11 cellular contexts compared by ENCODE assay signal in the genomic region with DNA sequence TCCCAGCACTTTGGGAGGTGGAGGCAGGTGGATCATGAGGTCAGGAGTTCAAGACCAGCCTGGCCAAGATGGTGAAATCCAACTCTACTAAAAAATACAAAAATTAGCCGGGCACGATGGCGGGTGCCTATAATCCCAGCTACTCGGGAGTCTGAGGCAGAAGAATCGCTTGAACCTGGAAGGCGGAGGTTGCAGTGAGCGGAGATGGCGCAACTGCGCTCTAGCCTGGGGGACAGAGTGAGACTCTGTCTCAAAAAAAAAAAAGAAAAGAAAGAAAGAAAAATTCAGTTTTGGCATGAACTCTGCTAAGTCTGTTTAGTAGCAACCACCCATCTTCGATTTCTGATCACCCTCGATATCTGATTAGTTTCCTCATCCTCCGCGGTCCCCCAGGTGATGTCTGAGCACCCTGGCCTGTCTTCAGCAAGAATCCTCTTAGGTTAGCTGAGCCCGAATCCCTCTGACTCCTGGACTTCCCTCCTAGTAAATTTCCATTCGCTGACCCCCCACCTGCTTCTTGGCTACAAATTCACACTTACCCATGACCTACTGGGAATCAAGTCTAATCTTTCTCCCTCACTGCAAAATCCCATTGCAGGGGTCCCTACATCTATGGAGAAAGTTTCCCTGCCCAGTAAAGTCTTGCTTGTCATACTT. TPM values are rescaled to one million over a fixed set of nuclear protein-coding genes. Genes with fewer than 3 reads are reported as not detected.
DNase-seq lines count a peak whose midpoint lies in the region; ATAC-seq, FAIRE-seq and TF ChIP-seq lines count a peak whose summit lies in the region.
"Had no signal": no experiment of that assay in that cellular context is flagged by ENCODE, and none has a peak within 500 bp of the region (broad histone marks: within the 10 kb centered on the region; RNA-seq: fewer than 3 reads in every experiment).

No MANE protein-coding gene starts in this region.

- TF ChIP-seq RAD21 in A549 (conservative IDR thresholded peaks at IDR 0.05 in 1 of 2, IDR thresholded peaks at IDR 0.05 in 1 of 2): no peak

- H3K36me3 ChIP-seq in hepatocyte (replicated peaks; ENCODE audit: insufficient read depth, low read depth) (no peaks in the 10 kb centered on the region), psoas muscle (ENCODE audit: insufficient read depth in 1 of 2, low read depth in 1 of 2) (peaks cover 0 to 30% of the 10 kb centered on the region in 2 donors), neuronal stem cell (replicated peaks in 1 of 2; ENCODE audit: control insufficient read depth in 2 of 2, insufficient read depth in 2 of 2, low read length in 2 of 2) (no peaks in the 10 kb centered on the region)

- no peaks in the 10 kb centered on the region for H3K9me3 Mint-ChIP-seq in activated naive CD4-positive, alpha-beta T cell treated with anti-CD3 and anti-CD28 coated beads, Interleukin-2, amount 10 ng/mL, durations not matched to agents 7 days and 5 days
- H3K9me3 Mint-ChIP-seq: activated naive CD8-positive, alpha-beta T cell treated with anti-CD3 and anti-CD28 coated beads, Interleukin-2, amount 10 ng/mL, durations not matched to agents 7 days and 5 days; naive thymus-derived CD4-positive, alpha-beta T cell had no signal

- H2AK5ac ChIP-seq in neuronal stem cell (ENCODE audit: low read depth, low read length): no peak overlapping the region

- no peak overlapping the region for H3K4me3 Mint-ChIP-seq in activated naive CD4-positive, alpha-beta T cell treated with anti-CD3 and anti-CD28 coated beads, Interleukin-2, amount 10 ng/mL, durations not matched to agents 7 days and 5 days
- H3K4me3 Mint-ChIP-seq: activated naive CD8-positive, alpha-beta T cell treated with anti-CD3 and anti-CD28 coated beads, Interleukin-2, amount 10 ng/mL, durations not matched to agents 7 days and 5 days; naive thymus-derived CD4-positive, alpha-beta T cell had no signal

- H4K91ac ChIP-seq in neuronal stem cell (ENCODE audit: low read depth, low read length, poor library complexity): no peak overlapping the region

- no peak overlapping the region for H3K23ac ChIP-seq in neuronal stem cell (ENCODE audit: low read depth, low read length, poor library complexity)

- no peaks in the 10 kb centered on the region for H3K9me3 ChIP-seq in A549
- no peaks in the 10 kb centered on the region for H3K9me3 ChIP-seq in hepatocyte (ENCODE audit: low read depth)
- no peaks in the 10 kb centered on the region for H3K9me3 ChIP-seq in psoas muscle
- no peaks in the 10 kb centered on the region for H3K9me3 ChIP-seq in neuronal stem cell (replicated peaks in 1 of 2; ENCODE audit: control insufficient read depth in 2 of 2, insufficient read depth in 1 of 2, low read depth in 1 of 2, low read length in 2 of 2)

- no peaks in the 10 kb centered on the region for H3K36me3 Mint-ChIP-seq in activated naive CD4-positive, alpha-beta T cell treated with anti-CD3 and anti-CD28 coated beads, Interleukin-2, amount 10 ng/mL, durations not matched to agents 7 days and 5 days
- H3K36me3 Mint-ChIP-seq: activated naive CD8-positive, alpha-beta T cell treated with anti-CD3 and anti-CD28 coated beads, Interleukin-2, amount 10 ng/mL, durations not matched to agents 7 days and 5 days; naive thymus-derived CD4-positive, alpha-beta T cell had no signal

- H3K27me3 Mint-ChIP-seq in activated naive CD4-positive, alpha-beta T cell treated with anti-CD3 and anti-CD28 coated beads, Interleukin-2, amount 10 ng/mL, durations not matched to agents 7 days and 5 days: peaks cover 15% of the 10 kb centered on the region
- H3K27me3 Mint-ChIP-seq: activated naive CD8-positive, alpha-beta T cell treated with anti-CD3 and anti-CD28 coated beads, Interleukin-2, amount 10 ng/mL, durations not matched to agents 7 days and 5 days had no signal

- intact Hi-C loops in psoas muscle (cut with DNase I): loop anchor here (1.0 to 2.0 kb wide), 2 partner anchors 19 to 20 kb away; no protein-coding TSS in a partner anchor

- H3K27me3 ChIP-seq in hepatocyte (no peaks in the 10 kb centered on the region), psoas muscle (ENCODE audit: insufficient read depth in 3 of 3, low read length in 2 of 3) (no peaks in the 10 kb centered on the region), neuronal stem cell (ENCODE audit: control insufficient read depth in 3 of 3, insufficient read depth in 3 of 3, low read depth in 1 of 3, low read length in 3 of 3) (peaks cover 0 to 7% (median 5%) of the 10 kb centered on the region in 3 experiments)

- H3K4me2 ChIP-seq in A549: peak overlapping the region; percentile 80
- peak overlapping the region; percentile 77 for H3K4me2 ChIP-seq in hepatocyte
- no peak overlapping the region for H3K4me2 ChIP-seq in neuronal stem cell (ENCODE audit: insufficient read depth, low read length, poor library complexity, severe bottlenecking)

- H2BK120ac ChIP-seq in neuronal stem cell (ENCODE audit: low read depth, low read length): no peak overlapping the region

- H3K4ac ChIP-seq in neuronal stem cell (ENCODE audit: low read length): no peak overlapping the region

- TF ChIP-seq EP300 in A549 (IDR thresholded peaks at IDR 0.05): no peak

- no peaks in the 10 kb centered on the region for H3K9me2 ChIP-seq in hepatocyte (replicated peaks; ENCODE audit: insufficient read depth)

- FAIRE-seq in A549 (lab: Jason Lieb, UNC): no peak
- no peak for FAIRE-seq in urothelium cell line (lab: Jason Lieb, UNC)

- H3K4me3 ChIP-seq in A549 (peak overlapping the region; percentile 42; the same call in 2 of the 3 replicates), hepatocyte (no peak overlapping the region), psoas muscle (peak overlapping the region; percentile 58), neuronal stem cell (ENCODE audit: low read length in 2 of 2) (no peak overlapping the region)

- DNase-seq in A549 (ENCODE audit: low read depth in 1 of 2, low spot score in 1 of 2): no peak
- DNase-seq in RWPE1 (ENCODE audit: low spot score): no peak
- DNase-seq in hepatocyte (ENCODE audit: low spot score): no peak
- DNase-seq in psoas muscle: no peak
- no peak for DNase-seq in urothelium cell line (ENCODE audit: low spot score)
- DNase-seq in NCI-H2107 (lab: John Stamatoyannopoulos, UW): no peak
- no peak for DNase-seq in activated naive CD4-positive, alpha-beta T cell treated with anti-CD3 and anti-CD28 coated beads, Interleukin-2, amount 10 ng/mL, durations not matched to agents 7 days and 5 days
- no peak for DNase-seq in neuronal stem cell (ENCODE audit: low spot score)
- DNase-seq: activated naive CD8-positive, alpha-beta T cell treated with anti-CD3 and anti-CD28 coated beads, Interleukin-2, amount 10 ng/mL, durations not matched to agents 7 days and 5 days; naive thymus-derived CD4-positive, alpha-beta T cell; NCI-H1417 treated with DMSO at 0.1 percent for 48 hours had no signal

- H3K4me1 ChIP-seq in A549 (peaks cover 48% of the 10 kb centered on the region), hepatocyte (ENCODE audit: insufficient read depth) (peaks cover 24% of the 10 kb centered on the region), psoas muscle (peaks cover 25% of the 10 kb centered on the region), neuronal stem cell (ENCODE audit: control insufficient read depth in 2 of 2, insufficient read depth in 1 of 2, low read depth in 1 of 2, low read length in 2 of 2) (peaks cover 0 to 29% of the 10 kb centered on the region in 2 donors)

- no peak for TF ChIP-seq POLR2A in A549 (IDR thresholded peaks at IDR 0.05; ENCODE audit: low read length)

- CTCF ChIA-PET in A549 (lab: Yijun Ruan, JAX): interaction anchor here (1.2 kb wide), 1 partner anchor 645 kb away, joined by 3 read pairs; no protein-coding TSS in a partner anchor
- CTCF ChIA-PET in RWPE1 (lab: Yijun Ruan, JAX): no interaction called here
- CTCF ChIA-PET in activated naive CD4-positive, alpha-beta T cell treated with anti-CD3 and anti-CD28 coated beads, Interleukin-2, amount 10 ng/mL, durations not matched to agents 7 days and 5 days (lab: Charles Lee): no interaction called here

- H3K79me2 ChIP-seq in hepatocyte: peaks cover 24% of the 10 kb centered on the region

- H3K9ac ChIP-seq in neuronal stem cell (ENCODE audit: low read depth, low read length, poor library complexity): no peak overlapping the region

- ATAC-seq in A549 (no peak), psoas muscle (no peak)
- ATAC-seq: naive thymus-derived CD4-positive, alpha-beta T cell had no signal

- H3K79me1 ChIP-seq in neuronal stem cell (ENCODE audit: low read depth, low read length): no peaks in the 10 kb centered on the region

- H3K18ac ChIP-seq in neuronal stem cell (ENCODE audit: low read length): no peak overlapping the region

- WGBS in A549 (ENCODE audit: missing lambda C conversion rate): 88% methylated on average over 15 of the region's 15 CpGs
- WGBS in hepatocyte (ENCODE audit: low lambda C conversion rate, missing lambda C conversion rate): 94% methylated on average over 15 of the region's 15 CpGs
- WGBS in psoas muscle, 3 donors: 63 to 83% (median 65%) methylated on average over 15 of the region's 15 CpGs
- WGBS in neuronal stem cell (ENCODE audit: extremely low coverage in 2 of 2, insufficient read length in 2 of 2, insufficient replicate concordance in 1 of 2), 2 donors: no CpG with 5 or more reads among the region's 15 CpGs

- H4K20me1 ChIP-seq in hepatocyte (ENCODE audit: insufficient read depth, poor library complexity, severe bottlenecking): no peaks in the 10 kb centered on the region

- no peak overlapping the region for H2BK5ac ChIP-seq in neuronal stem cell (ENCODE audit: low read length)

- no peak overlapping the region for H3K14ac ChIP-seq in neuronal stem cell (ENCODE audit: low read length)

- POLR2A ChIA-PET in A549 (lab: Yijun Ruan, JAX): no interaction called here
- POLR2A ChIA-PET in RWPE1 (lab: Yijun Ruan, JAX; ENCODE audit: low non-redundant PET): no interaction called here

- H3K27ac Mint-ChIP-seq in activated naive CD4-positive, alpha-beta T cell treated with anti-CD3 and anti-CD28 coated beads, Interleukin-2, amount 10 ng/mL, durations not matched to agents 7 days and 5 days: no peak overlapping the region
- H3K27ac Mint-ChIP-seq: activated naive CD8-positive, alpha-beta T cell treated with anti-CD3 and anti-CD28 coated beads, Interleukin-2, amount 10 ng/mL, durations not matched to agents 7 days and 5 days; naive thymus-derived CD4-positive, alpha-beta T cell had no signal

- H3K27ac ChIP-seq in A549 (peak overlapping the region; percentile 59 to 85; a peak in 5 of 6 replicates), RWPE1 (peak overlapping the region; percentile 90), hepatocyte (peak overlapping the region; percentile 30), psoas muscle (peak overlapping the region; percentile 96), neuronal stem cell (replicated peaks; ENCODE audit: low read length) (no peak overlapping the region)

- H2BK15ac ChIP-seq in neuronal stem cell (ENCODE audit: low read length): no peak overlapping the region

- no peak overlapping the region for H2BK12ac ChIP-seq in neuronal stem cell (ENCODE audit: low read length)

- no peak for TF ChIP-seq CTCF in A549 (IDR thresholded peaks at IDR 0.05)
- no peak for TF ChIP-seq CTCF in RWPE1 (conservative IDR thresholded peaks at IDR 0.05; ENCODE audit: low read depth)
- no peak for TF ChIP-seq CTCF in hepatocyte (IDR thresholded peaks at IDR 0.05; ENCODE audit: poor library complexity)
- TF ChIP-seq CTCF in psoas muscle (IDR thresholded peaks at IDR 0.05): no peak

- H4K8ac ChIP-seq in neuronal stem cell (ENCODE audit: low read depth, low read length): no peak overlapping the region

- H2AFZ ChIP-seq in hepatocyte (no peak overlapping the region), neuronal stem cell (ENCODE audit: low read length) (no peak overlapping the region)

- H3K4me1 Mint-ChIP-seq in activated naive CD4-positive, alpha-beta T cell treated with anti-CD3 and anti-CD28 coated beads, Interleukin-2, amount 10 ng/mL, durations not matched to agents 7 days and 5 days: no peaks in the 10 kb centered on the region
- H3K4me1 Mint-ChIP-seq: activated naive CD8-positive, alpha-beta T cell treated with anti-CD3 and anti-CD28 coated beads, Interleukin-2, amount 10 ng/mL, durations not matched to agents 7 days and 5 days; naive thymus-derived CD4-positive, alpha-beta T cell had no signal

RNA-seq across cellular contexts. Expression of gene HSPB8, which starts 0.9 kb away (rescaled TPM):
- 7.2 and 7.8 TPM in 2 replicates for polyA plus RNA-seq in A549 (2011; rRNA removed)
- polyA plus RNA-seq in A549 (2012; cell fraction: cytosol; rRNA removed): 4.8 and 6.5 TPM in 2 replicates
- polyA plus RNA-seq in A549 (2012; cell fraction: nucleus; rRNA removed): 5.4 and 7.7 TPM in 2 replicates
- polyA plus RNA-seq in A549 (2017; fragmentation: RNase III; extraction: RNeasy Plus Mini Kit Qiagen cat#74134 plus additional on column Dnase treatment): 7.6 to 9.6 TPM (median 7.9 TPM) in 3 replicates
- 7.2 and 9.1 TPM in 2 replicates for polyA minus RNA-seq in A549 (2011; rRNA and poly(A)+ RNA removed)
- 28.5 and 29.7 TPM in 2 replicates for total RNA-seq in hepatocyte
- polyA plus RNA-seq in hepatocyte: 39.7 and 45.4 TPM in 2 replicates
- 1,000 to 10,000 TPM in 2 of 4 donors, 100 to 1,000 TPM in 2; 659 to 1,236 (median 1,042) TPM for total RNA-seq in psoas muscle
- polyA plus RNA-seq in psoas muscle: 1,000 to 10,000 TPM in 1 of 3 donors, 100 to 1,000 TPM in 2; 398 to 1,629 (median 676) TPM
- polyA plus RNA-seq in neuronal stem cell (2013, experiment 1 of 2): 0.17 TPM
- 0.18 TPM for polyA plus RNA-seq in neuronal stem cell (2013, experiment 2 of 2)
- total RNA-seq: activated naive CD8-positive, alpha-beta T cell treated with anti-CD3 and anti-CD28 coated beads, Interleukin-2, amount 10 ng/mL, durations not matched to agents 7 days and 5 days; naive thymus-derived CD4-positive, alpha-beta T cell had no signal
- polyA plus RNA-seq: naive thymus-derived CD4-positive, alpha-beta T cell had no signal

Comparison
In these comparisons a context has a peak if more than half of its experiments do, and no peak if none do; other contexts are left out.
1. H3K4me3 ChIP-seq: peak in A549 (single experiment) and psoas muscle (single experiment); none in hepatocyte (single experiment) and neuronal stem cell (0 of 2).